ENCODE assay signal across 8 cellular contexts in the genomic region with DNA sequence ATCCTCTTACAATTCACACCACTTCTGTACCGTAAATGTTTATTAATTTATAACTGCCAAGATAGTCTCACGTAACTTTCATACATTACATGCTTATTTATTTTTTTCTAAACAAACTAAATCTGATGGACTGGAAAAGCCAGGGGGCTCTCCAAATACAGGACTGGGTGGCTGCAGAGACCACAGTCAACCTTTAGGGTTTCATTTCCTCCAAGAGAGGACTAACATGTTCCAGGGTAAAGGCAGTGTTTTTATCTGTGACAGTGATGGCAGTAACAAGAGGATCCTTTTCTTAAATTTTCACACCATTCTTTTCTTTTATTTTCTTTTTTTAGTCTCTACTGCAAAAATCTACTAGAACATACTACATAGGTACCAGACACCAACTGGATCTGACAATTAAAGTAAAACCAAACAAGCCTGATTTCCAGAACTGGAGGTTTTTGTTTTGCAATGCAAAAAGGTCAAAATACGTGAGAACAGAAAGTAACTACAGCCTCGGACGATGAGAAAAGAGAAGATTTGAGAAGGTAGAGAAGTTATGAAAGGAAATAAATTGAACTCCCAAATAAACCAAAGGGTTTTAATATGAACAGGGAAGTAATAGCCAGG. TPM values are rescaled to one million over a fixed set of nuclear protein-coding genes. Genes with fewer than 3 reads are reported as not detected.
DNase-seq lines count a peak whose midpoint lies in the region; ATAC-seq and TF ChIP-seq lines count a peak whose summit lies in the region.

No MANE protein-coding gene starts in this region.

- DNase-seq in NCI-H82 (lab: John Stamatoyannopoulos, UW) = peak; percentile 5
- no peak for DNase-seq in NCI-H82 treated with DMSO at 0.1 percent for 48 hours (lab: John Stamatoyannopoulos, UW; ENCODE audit: unreplicated experiment)
- no peak for DNase-seq in HAP-1 (ENCODE audit: low spot score in 2 of 2)
- peak; percentile 52 for DNase-seq in NB4 (ENCODE audit: low read depth)
- DNase-seq in naive thymus-derived CD4-positive, alpha-beta T cell = peak in 2 of 9 donors; percentile 4 to 17
- DNase-seq in SHP77 treated with DMSO at 0.1 percent for 48 hours (lab: John Stamatoyannopoulos, UW) = no peak
- DNase-seq in T1000 (lab: John Stamatoyannopoulos, UW) = no peak

- H3K27me3 ChIP-seq in HAP-1 (ENCODE audit: low read depth) = no peaks in the 10 kb centered on the region
- H3K27me3 ChIP-seq in naive thymus-derived CD4-positive, alpha-beta T cell (ENCODE audit: control insufficient read depth in 2 of 2, insufficient read depth in 2 of 2, low read length in 2 of 2) = no peaks in the 10 kb centered on the region

- no peaks in the 10 kb centered on the region for H3K9me3 Mint-ChIP-seq in dendritic cell treated with granulocyte-macrophage colony-stimulating factor and Interleukin-4, amounts not matched to agents 40 ng/mL and 50 ng/mL, for 4 days
- H3K9me3 Mint-ChIP-seq in naive thymus-derived CD4-positive, alpha-beta T cell = peaks cover 0 to 5% (median 0%) of the 10 kb centered on the region in 11 donors

- no peak for TF ChIP-seq POLR2A in NB4 (IDR thresholded peaks at IDR 0.05; ENCODE audit: extremely low read depth, insufficient read length)

- in situ Hi-C loops in HAP-1 (cut with MboI; ENCODE audit: low sequenced_read_pairs) = no loop called here

- H3K4me3 Mint-ChIP-seq in dendritic cell treated with granulocyte-macrophage colony-stimulating factor and Interleukin-4, amounts not matched to agents 40 ng/mL and 50 ng/mL, for 4 days = peak overlapping the region; percentile 90
- peak overlapping the region; percentile 89 to 99 (median 96) for H3K4me3 Mint-ChIP-seq in naive thymus-derived CD4-positive, alpha-beta T cell

- H3K4me3 ChIP-seq in HAP-1 (peak overlapping the region; percentile 58), NB4 (ENCODE audit: low read depth, low read length) (peak overlapping the region; percentile 89)
- peak overlapping the region; percentile 62 for H3K4me3 ChIP-seq in naive thymus-derived CD4-positive, alpha-beta T cell (ENCODE audit: low read length)

- intact Hi-C loops in dendritic cell treated with granulocyte-macrophage colony-stimulating factor and Interleukin-4, amounts not matched to agents 40 ng/mL and 50 ng/mL, for 4 days (cut with micrococcal nuclease) = loop anchor here (5.0 to 10.0 kb wide), 2 partner anchors 617 to 869 kb away; partner anchors contain the start of genes FAM135A and SMAP1
- intact Hi-C loops in naive thymus-derived CD4-positive, alpha-beta T cell (cut with micrococcal nuclease) = loop anchor here (1.0 to 5.0 kb wide), 12 partner anchors 11 to 1493 kb away; partner anchors contain the start of genes FAM135A (in 2 of the 2), SMAP1 (in 2 of the 2), COL19A1 (in 1 of the 2) and OGFRL1 (in 1 of the 2)

- peak overlapping the region; percentile 93 for H3K27ac Mint-ChIP-seq in dendritic cell treated with granulocyte-macrophage colony-stimulating factor and Interleukin-4, amounts not matched to agents 40 ng/mL and 50 ng/mL, for 4 days
- H3K27ac Mint-ChIP-seq in naive thymus-derived CD4-positive, alpha-beta T cell = peak overlapping the region; percentile 89 to 100 (median 97)

- no peaks in the 10 kb centered on the region for H3K27me3 Mint-ChIP-seq in dendritic cell treated with granulocyte-macrophage colony-stimulating factor and Interleukin-4, amounts not matched to agents 40 ng/mL and 50 ng/mL, for 4 days
- H3K27me3 Mint-ChIP-seq in naive thymus-derived CD4-positive, alpha-beta T cell = no peaks in the 10 kb centered on the region

- no peak for ATAC-seq in naive thymus-derived CD4-positive, alpha-beta T cell

- H3K36me3 ChIP-seq in HAP-1 (replicated peaks) = no peaks in the 10 kb centered on the region
- H3K36me3 ChIP-seq in naive thymus-derived CD4-positive, alpha-beta T cell (ENCODE audit: control insufficient read depth in 2 of 3, insufficient read depth in 3 of 3, low read length in 3 of 3) = peaks cover 0 to 5% (median 0%) of the 10 kb centered on the region in 3 experiments

- POLR2A ChIA-PET in naive thymus-derived CD4-positive, alpha-beta T cell (lab: Charles Lee) = interaction anchor here (0.6 to 5.3 kb wide), 6 partner anchors 10 to 625 kb away, joined by 4 to 76 read pairs (median 5); partner anchors contain the start of gene COL19A1

- no peak for TF ChIP-seq CTCF in NB4 (IDR thresholded peaks at IDR 0.05; ENCODE audit: low read depth, low read length)

- peaks cover 11% of the 10 kb centered on the region for H3K36me3 Mint-ChIP-seq in dendritic cell treated with granulocyte-macrophage colony-stimulating factor and Interleukin-4, amounts not matched to agents 40 ng/mL and 50 ng/mL, for 4 days (ENCODE audit: low read depth)
- H3K36me3 Mint-ChIP-seq in naive thymus-derived CD4-positive, alpha-beta T cell = peaks cover 0 to 8% (median 4%) of the 10 kb centered on the region in 5 donors

- H3K9me3 ChIP-seq in HAP-1 = no peaks in the 10 kb centered on the region
- no peaks in the 10 kb centered on the region for H3K9me3 ChIP-seq in naive thymus-derived CD4-positive, alpha-beta T cell (ENCODE audit: control insufficient read depth in 2 of 3, low read length in 3 of 3)

- H3K4me1 Mint-ChIP-seq in dendritic cell treated with granulocyte-macrophage colony-stimulating factor and Interleukin-4, amounts not matched to agents 40 ng/mL and 50 ng/mL, for 4 days (ENCODE audit: low read depth) = peaks cover 45% of the 10 kb centered on the region
- peaks cover 32 to 72% (median 60%) of the 10 kb centered on the region in 7 donors for H3K4me1 Mint-ChIP-seq in naive thymus-derived CD4-positive, alpha-beta T cell

- CTCF ChIA-PET in naive thymus-derived CD4-positive, alpha-beta T cell (lab: Charles Lee) = interaction anchor here (1.0 to 2.0 kb wide), 2 partner anchors 20 to 42 kb away, joined by 4 to 16 read pairs; no protein-coding TSS in a partner anchor

- H3K4me1 ChIP-seq in HAP-1 = peaks cover 34% of the 10 kb centered on the region
- peaks cover 9 to 14% of the 10 kb centered on the region in 2 donors for H3K4me1 ChIP-seq in naive thymus-derived CD4-positive, alpha-beta T cell (ENCODE audit: control insufficient read depth in 2 of 2, insufficient read depth in 2 of 2, low read length in 2 of 2)

- peak overlapping the region; percentile 96 for H3K27ac ChIP-seq in naive thymus-derived CD4-positive, alpha-beta T cell (ENCODE audit: low read depth, low read length)

RNA-seq across cellular contexts. Expression of gene LMBRD1, which starts 1.2 kb away (rescaled TPM):
- total RNA-seq in naive thymus-derived CD4-positive, alpha-beta T cell = 10 to 100 TPM; 27.4 to 49.1 (median 41.7) TPM
- 10 to 100 TPM; 44.7 to 45.5 TPM for polyA plus RNA-seq in naive thymus-derived CD4-positive, alpha-beta T cell

Comparison
In these comparisons a context has a peak if more than half of its experiments do, and no peak if none do; other contexts are left out.
1. DNase-seq: peak in NCI-H82 (single experiment) and NB4 (single experiment); none in NCI-H82 treated with DMSO at 0.1 percent for 48 hours (single experiment), HAP-1 (0 of 2), SHP77 treated with DMSO at 0.1 percent for 48 hours (single experiment) and T1000 (single experiment).
2. Peak in every context shown above with its lines, with median percentiles within 50 percentile points of each other: H3K4me3 ChIP-seq.